ENCODE assay signal across 29 cellular contexts in genomic region chr22:45949258-45949870, GRCh38. TPM values are rescaled to one million over a fixed set of nuclear protein-coding genes. Genes with fewer than 3 reads are reported as not detected.
"Had no signal": no experiment of that assay in that cellular context is flagged by ENCODE, and none has a peak within 500 bp of the region (broad histone marks: within the 10 kb centered on the region; RNA-seq: fewer than 3 reads in every experiment).

No MANE protein-coding gene starts in this region.

- H3K9me3 ChIP-seq: ascending aorta, Peyer's patch, SJCRH30 had no signal

- DNase-seq: activated CD4-positive, alpha-beta memory T cell treated with anti-CD3 and anti-CD28 coated beads, Interleukin-2, amount 10 ng/mL, durations not matched to agents 7 days and 5 days; activated CD4-positive, alpha-beta T cell treated with anti-CD3 and anti-CD28 coated beads for 1 hour; activated CD4-positive, alpha-beta T cell treated with anti-CD3 and anti-CD28 coated beads for 48 hours; activated CD4-positive, CD25-positive, alpha-beta regulatory T cell; activated CD8-positive, alpha-beta memory T cell treated with anti-CD3 and anti-CD28 coated beads for 24 hours; activated CD8-positive, alpha-beta memory T cell treated with anti-CD3 and anti-CD28 coated beads, Interleukin-2, amount 10 ng/mL, durations not matched to agents 7 days and 5 days; activated CD8-positive, alpha-beta memory T cell treated with anti-CD3 and anti-CD28 coated beads, Interleukin-2, amount 50 U/mL, for 48 hours; activated effector memory CD4-positive, alpha-beta T cell treated with Interleukin-2 at 50 U/mL for 16 hours; activated naive CD4-positive, alpha-beta T cell treated with anti-CD3 and anti-CD28 coated beads, Interleukin-2, amount 10 ng/mL, durations not matched to agents 7 days and 5 days; activated T-cell treated with anti-CD3 and anti-CD28 coated beads, Interleukin-2, amount 50 U/mL, for 48 hours; amygdala; NCI-H1092 treated with DMSO at 0.1 percent for 48 hours; NCI-H1417; NCI-H146; NCI-H1930; NCI-H2081 treated with DMSO at 0.1 percent for 48 hours; NCI-H226; NCI-H446 treated with DMSO at 0.1 percent for 48 hours; NCI-H524; Peyer's patch; Right ventricle myocardium superior; SJCRH30; T1000; WERI-Rb-1 had no signal

- H3K36me3 ChIP-seq: ascending aorta, cardiac muscle cell, Peyer's patch, SJCRH30, WERI-Rb-1 had no signal

- H3K27ac Mint-ChIP-seq: activated CD4-positive, alpha-beta memory T cell treated with anti-CD3 and anti-CD28 coated beads, Interleukin-2, amount 10 ng/mL, durations not matched to agents 7 days and 5 days; activated CD8-positive, alpha-beta memory T cell treated with anti-CD3 and anti-CD28 coated beads, Interleukin-2, amount 10 ng/mL, durations not matched to agents 7 days and 5 days; activated naive CD4-positive, alpha-beta T cell treated with anti-CD3 and anti-CD28 coated beads, Interleukin-2, amount 10 ng/mL, durations not matched to agents 7 days and 5 days; activated naive CD8-positive, alpha-beta T cell had no signal

- ATAC-seq: activated CD8-positive, alpha-beta memory T cell treated with anti-CD3 and anti-CD28 coated beads, Interleukin-2, amount 10 ng/mL, durations not matched to agents 7 days and 5 days had no signal

- H3K4me3 Mint-ChIP-seq: activated CD4-positive, alpha-beta memory T cell treated with anti-CD3 and anti-CD28 coated beads, Interleukin-2, amount 10 ng/mL, durations not matched to agents 7 days and 5 days; activated CD8-positive, alpha-beta memory T cell treated with anti-CD3 and anti-CD28 coated beads, Interleukin-2, amount 10 ng/mL, durations not matched to agents 7 days and 5 days; activated naive CD4-positive, alpha-beta T cell treated with anti-CD3 and anti-CD28 coated beads, Interleukin-2, amount 10 ng/mL, durations not matched to agents 7 days and 5 days; activated naive CD8-positive, alpha-beta T cell; central memory CD8-positive, alpha-beta T cell had no signal

- H3K4me3 ChIP-seq: ascending aorta, cardiac muscle cell, Peyer's patch, SJCRH30, SK-N-MC had no signal

- H3K36me3 Mint-ChIP-seq: activated CD8-positive, alpha-beta memory T cell treated with anti-CD3 and anti-CD28 coated beads, Interleukin-2, amount 10 ng/mL, durations not matched to agents 7 days and 5 days; activated naive CD4-positive, alpha-beta T cell treated with anti-CD3 and anti-CD28 coated beads, Interleukin-2, amount 10 ng/mL, durations not matched to agents 7 days and 5 days; activated naive CD8-positive, alpha-beta T cell had no signal

- H3K4me1 ChIP-seq: ascending aorta, Peyer's patch, SJCRH30 had no signal

- H3K4me1 Mint-ChIP-seq: activated CD4-positive, alpha-beta memory T cell treated with anti-CD3 and anti-CD28 coated beads, Interleukin-2, amount 10 ng/mL, durations not matched to agents 7 days and 5 days; activated CD8-positive, alpha-beta memory T cell treated with anti-CD3 and anti-CD28 coated beads, Interleukin-2, amount 10 ng/mL, durations not matched to agents 7 days and 5 days; activated naive CD4-positive, alpha-beta T cell treated with anti-CD3 and anti-CD28 coated beads, Interleukin-2, amount 10 ng/mL, durations not matched to agents 7 days and 5 days; central memory CD8-positive, alpha-beta T cell had no signal

- H3K9me3 Mint-ChIP-seq: activated CD4-positive, alpha-beta memory T cell treated with anti-CD3 and anti-CD28 coated beads, Interleukin-2, amount 10 ng/mL, durations not matched to agents 7 days and 5 days; activated naive CD4-positive, alpha-beta T cell treated with anti-CD3 and anti-CD28 coated beads, Interleukin-2, amount 10 ng/mL, durations not matched to agents 7 days and 5 days; central memory CD8-positive, alpha-beta T cell had no signal

- H3K27me3 ChIP-seq: ascending aorta, cardiac muscle cell, Peyer's patch had no signal

- H3K27ac ChIP-seq: ascending aorta, cardiac muscle cell, Peyer's patch, SJCRH30, SK-N-MC, WERI-Rb-1 had no signal

RNA-seq across cellular contexts. Expression of gene WNT7B, which starts 27.6 kb away (rescaled TPM):
- polyA plus RNA-seq: cardiac muscle cell had no signal
